In genomic region chr9:95138474-95138873, GRCh38 we compare ENCODE assay signal across 14 cellular contexts.
DNase-seq lines count a peak whose midpoint lies in the region; ATAC-seq, FAIRE-seq and TF ChIP-seq lines count a peak whose summit lies in the region.
"Had no signal": no experiment of that assay in that cellular context is flagged by ENCODE, and none has a peak within 500 bp of the region (broad histone marks: within the 10 kb centered on the region; RNA-seq: fewer than 3 reads in every experiment).

No MANE protein-coding gene starts in this region.

- peak overlapping the region; percentile 72 for H3K4me2 ChIP-seq in keratinocyte (ENCODE audit: control insufficient read depth, extremely low read depth, insufficient read depth, low read depth, low read length)

- H3K4me3 ChIP-seq in RWPE2 (ENCODE audit: severe bottlenecking) = no peak overlapping the region
- no peak overlapping the region for H3K4me3 ChIP-seq in keratinocyte (ENCODE audit: control insufficient read depth in 2 of 3, extremely low read depth in 1 of 3, insufficient read depth in 2 of 3, low read depth in 1 of 3, low read length in 3 of 3)
- no peak overlapping the region for H3K4me3 ChIP-seq in ovary

- no peaks in the 10 kb centered on the region for H3K4me1 ChIP-seq in RWPE2 (ENCODE audit: insufficient read depth, poor library complexity, severe bottlenecking)
- H3K4me1 ChIP-seq in keratinocyte (ENCODE audit: control insufficient read depth, extremely low read depth, insufficient read depth, low read length) = peaks cover 22% of the 10 kb centered on the region
- H3K4me1 ChIP-seq in ovary (ENCODE audit: insufficient read depth) = no peaks in the 10 kb centered on the region

- WGBS in ovary, 3 donors = 90 to 97% (median 91%) methylated on average over 10 of the region's 10 CpGs

- H3K36me3 ChIP-seq in RWPE2 (ENCODE audit: low read depth) = no peaks in the 10 kb centered on the region
- no peaks in the 10 kb centered on the region for H3K36me3 ChIP-seq in keratinocyte (ENCODE audit: control insufficient read depth in 2 of 2, extremely low read depth in 1 of 2, insufficient read depth in 2 of 2, low read length in 2 of 2)
- no peaks in the 10 kb centered on the region for H3K36me3 ChIP-seq in ovary

- no peaks in the 10 kb centered on the region for H3K9me1 ChIP-seq in keratinocyte (ENCODE audit: control insufficient read depth, extremely low read depth, insufficient read depth, low read length)

- H2AFZ ChIP-seq in keratinocyte (ENCODE audit: control insufficient read depth, low read length) = peak overlapping the region; percentile 1

- ATAC-seq in RWPE2 (ENCODE audit: low read depth) = peak; percentile 41; the same call in 2 of the 3 replicates
- ATAC-seq: activated T-cell treated with anti-CD3 and anti-CD28 coated beads, Interleukin-2, amount 50 U/mL, for 4 hours; natural killer cell had no signal

- H3K27me3 ChIP-seq in RWPE2 (ENCODE audit: insufficient read depth, poor library complexity, severe bottlenecking) (no peaks in the 10 kb centered on the region), keratinocyte (ENCODE audit: control insufficient read depth, extremely low read depth, insufficient read depth, low read length) (no peaks in the 10 kb centered on the region), ovary (no peaks in the 10 kb centered on the region)

- H3K9me3 ChIP-seq in RWPE2 (ENCODE audit: severe bottlenecking) = no peaks in the 10 kb centered on the region
- H3K9me3 ChIP-seq in keratinocyte (ENCODE audit: control insufficient read depth, low read depth, low read length) = no peaks in the 10 kb centered on the region
- H3K9me3 ChIP-seq in ovary = no peaks in the 10 kb centered on the region

- intact Hi-C loops in ovary (cut with DNase I) = no loop called here

- dilution Hi-C loops in keratinocyte (cut with MboI; ENCODE audit: extremely low pct_ligation_motif_present, low sequenced_read_pairs) = no loop called here

- peak; percentile 90 for FAIRE-seq in keratinocyte (lab: Jason Lieb, UNC)
- FAIRE-seq: small intestine had no signal

- TF ChIP-seq CTCF in RWPE2 (IDR thresholded peaks at IDR 0.05; ENCODE audit: poor library complexity, severe bottlenecking) = no peak
- peak; percentile 52 to 70 (median 54) for TF ChIP-seq CTCF in keratinocyte (optimal IDR thresholded peaks at IDR 0.05 in 1 of 3, IDR thresholded peaks at IDR 0.05 in 1 of 3, conservative IDR thresholded peaks at IDR 0.05 in 1 of 3; ENCODE audit: extremely low read depth in 1 of 3, insufficient read depth in 2 of 3, low read length in 3 of 3)
- no peak for TF ChIP-seq CTCF in ovary (IDR thresholded peaks at IDR 0.05)

- H3K27ac ChIP-seq in RWPE2 (ENCODE audit: poor library complexity, severe bottlenecking) (no peak overlapping the region), keratinocyte (ENCODE audit: control insufficient read depth, insufficient read depth, low read length) (peak overlapping the region; percentile 50), ovary (no peak overlapping the region)
- H3K27ac ChIP-seq: epithelial cell of prostate had no signal

- no peak for TF ChIP-seq EP300 in ovary (IDR thresholded peaks at IDR 0.05)

- peak overlapping the region; percentile 43 for H3K9ac ChIP-seq in keratinocyte (ENCODE audit: control insufficient read depth, extremely low read depth, insufficient read depth, low read length)

- TF ChIP-seq POLR2A in ovary (IDR thresholded peaks at IDR 0.05) = no peak

- no peaks in the 10 kb centered on the region for H4K20me1 ChIP-seq in keratinocyte (ENCODE audit: control insufficient read depth, extremely low read depth, insufficient read depth, low read length)

- peak; percentile 85 for DNase-seq in DMS79 treated with DMSO at 0.1 percent for 48 hours (lab: John Stamatoyannopoulos, UW)
- peak; percentile 31 to 57 for DNase-seq in NCI-H187 (lab: John Stamatoyannopoulos, UW)
- no peak for DNase-seq in RWPE2 (ENCODE audit: low spot score)
- peak; percentile 38 for DNase-seq in keratinocyte (ENCODE audit: low read depth, low spot score)
- DNase-seq in hepatic stellate cell (ENCODE audit: low spot score) = no peak
- DNase-seq in ovary = no peak
- no peak for DNase-seq in NOMO-1 treated with DMSO at 0.1 percent for 48 hours (lab: John Stamatoyannopoulos, UW; ENCODE audit: unreplicated experiment)
- DNase-seq in HUDEP-2 (lab: John Stamatoyannopoulos, UW; ENCODE audit: unreplicated experiment in 76 of 76) = no peak
- DNase-seq: activated T-cell treated with anti-CD3 and anti-CD28 coated beads, Interleukin-2, amount 50 U/mL, for 4 hours; immature natural killer cell; MM.1S; natural killer cell; small intestine had no signal

- H3K79me2 ChIP-seq in keratinocyte (ENCODE audit: control insufficient read depth, insufficient read depth, low read length) = no peaks in the 10 kb centered on the region

Comparison
In these comparisons a context has a peak if more than half of its experiments do, and no peak if none do; other contexts are left out.
1. DNase-seq: peak in DMS79 treated with DMSO at 0.1 percent for 48 hours (single experiment), NCI-H187 (2 of 2) and keratinocyte (single experiment); none in RWPE2 (single experiment), hepatic stellate cell (single experiment), ovary (0 of 5), NOMO-1 treated with DMSO at 0.1 percent for 48 hours (single experiment) and HUDEP-2 (0 of 76).
2. CTCF ChIP-seq: peak in keratinocyte (3 of 3); none in RWPE2 (single experiment) and ovary (0 of 3).